In the genomic region with DNA sequence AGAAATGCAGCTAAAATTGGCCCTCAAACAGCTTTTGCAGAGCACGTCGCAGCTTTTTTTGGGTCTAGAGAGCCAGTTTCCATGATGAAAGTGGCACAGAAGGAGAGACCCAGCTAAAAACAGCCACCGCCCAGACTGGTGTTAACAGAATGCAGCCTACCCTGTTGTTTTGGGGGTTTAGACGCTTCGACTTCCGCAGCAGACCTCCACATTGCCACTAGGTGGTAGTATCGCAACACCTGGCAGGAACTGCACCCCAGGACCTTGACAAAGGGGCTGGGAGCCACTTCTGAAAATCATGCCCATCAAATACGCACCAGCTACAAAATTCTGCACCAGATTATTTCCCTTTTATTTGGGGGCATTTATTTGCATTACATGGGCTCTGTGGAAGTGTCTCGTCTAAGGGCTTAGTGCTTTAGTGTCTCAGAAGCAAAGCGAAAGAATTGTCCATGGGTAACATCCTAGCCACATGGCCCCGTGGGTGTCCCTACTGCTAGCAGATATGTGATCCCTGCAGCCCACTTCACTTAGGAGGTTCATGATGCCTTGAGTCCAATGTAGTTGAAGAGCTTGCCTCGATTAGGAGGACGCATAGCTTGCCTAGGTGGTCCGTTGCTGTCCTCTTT, we compare ENCODE assay signal across 8 cellular contexts.
DNase-seq lines count a peak whose midpoint lies in the region; ATAC-seq and TF ChIP-seq lines count a peak whose summit lies in the region.

No MANE protein-coding gene starts in this region.

- H3K4me1 ChIP-seq in SK-N-SH (ENCODE audit: control insufficient read depth in 1 of 2, insufficient read depth in 2 of 2, low read depth in 1 of 2, low read length in 1 of 2): peaks cover 0 to 13% of the 10 kb centered on the region in 2 experiments; a peak in 1 of 4 replicates

- no peak overlapping the region for H3K9ac ChIP-seq in SK-N-SH

- DNase-seq in SK-N-SH (peak; percentile 63), SW480 (ENCODE audit: low spot score) (peak; percentile 21), fibroblast of peridontal ligament (ENCODE audit: extremely low read depth) (peak; percentile 2), nucleus accumbens (lab: John Stamatoyannopoulos, UW) (peak in 46 of 56 donors; percentile 1 to 72 (median 18)), HPDE6-E6E7 (ENCODE audit: extremely low spot score) (no peak)

- TF ChIP-seq RAD21 in SK-N-SH (IDR thresholded peaks at IDR 0.05; ENCODE audit: low read length): peak; percentile 78

- TF ChIP-seq EP300 in SK-N-SH (IDR thresholded peaks at IDR 0.05; ENCODE audit: borderline replicate concordance in 1 of 2, low read depth in 1 of 2, low read length in 1 of 2): no peak

- no peaks in the 10 kb centered on the region for H3K27me3 ChIP-seq in SK-N-SH (ENCODE audit: insufficient read depth)

- no peaks in the 10 kb centered on the region for H4K20me1 ChIP-seq in SK-N-SH (ENCODE audit: insufficient read depth)

- POLR2A ChIA-PET in SK-N-SH (lab: Yijun Ruan, JAX): no interaction called here

- peak; percentile 44 for TF ChIP-seq CTCF in SK-N-SH (IDR thresholded peaks at IDR 0.05)

- H3K27ac ChIP-seq in SK-N-SH (ENCODE audit: low read depth in 2 of 2, low read length in 1 of 2): no peak overlapping the region

- H3K36me3 ChIP-seq in SK-N-SH (replicated peaks in 1 of 2; ENCODE audit: control insufficient read depth in 1 of 2, insufficient read depth in 2 of 2, low read length in 1 of 2): no peaks in the 10 kb centered on the region

- no peak overlapping the region for H3K4me2 ChIP-seq in SK-N-SH

- no peak overlapping the region for H2AFZ ChIP-seq in SK-N-SH (ENCODE audit: low read depth)

- no peaks in the 10 kb centered on the region for H3K9me3 ChIP-seq in SK-N-SH

- H3F3A ChIP-seq in SK-N-SH (replicated peaks; ENCODE audit: insufficient read depth): no peaks in the 10 kb centered on the region

- WGBS in SK-N-SH (ENCODE audit: low lambda C conversion rate): 49% methylated on average over 14 of the region's 14 CpGs

- no peaks in the 10 kb centered on the region for H3K9me2 ChIP-seq in SK-N-SH

- CTCF ChIA-PET in SK-N-SH (lab: Yijun Ruan, JAX): interaction anchor here (0.6 to 3.4 kb wide), 30 partner anchors 10 to 1251 kb away, joined by 3 to 20 read pairs (median 4); a partner anchor contains a TSS

- peak overlapping the region in 1 of 2 experiments; percentile 47; a peak in 1 of 4 replicates for H3K4me3 ChIP-seq in SK-N-SH (ENCODE audit: low read depth in 2 of 2, low read length in 1 of 2)

- no peaks in the 10 kb centered on the region for H3K79me2 ChIP-seq in SK-N-SH (ENCODE audit: insufficient read depth)

- ATAC-seq in SK-N-SH treated with all-trans-retinoic acid at 6 μM for 48 hours (no peak), HG03354 (IDR thresholded peaks at IDR 0.05; ENCODE audit: poor library complexity, severe bottlenecking, unreplicated experiment) (peak; percentile 76), HG03342 (IDR thresholded peaks at IDR 0.05; ENCODE audit: unreplicated experiment) (no peak)

TF ChIP-seq in SK-N-SH, 30 proteins besides CTCF, POLR2A, EP300 and RAD21:
- peak; percentile 46 for TF ChIP-seq SMC3 (IDR thresholded peaks at IDR 0.05; ENCODE audit: low read depth, low read length)
- TF ChIP-seq RCOR1 (IDR thresholded peaks at IDR 0.05; ENCODE audit: low read length): no peak
- TF ChIP-seq NFIC (IDR thresholded peaks at IDR 0.05; ENCODE audit: borderline replicate concordance): no peak

TF ChIP-seq in SK-N-SH treated with all-trans-retinoic acid at 6 μM for 48 hours, 23 proteins besides CTCF, POLR2A, EP300 and RAD21:
- no peak for TF ChIP-seq CSDC2 (CRISPR knock-in tag; IDR thresholded peaks at IDR 0.05)
- no peak for TF ChIP-seq TOX (CRISPR knock-in tag; IDR thresholded peaks at IDR 0.05; ENCODE audit: borderline replicate concordance)
- no peak for TF ChIP-seq ZC3H10 (CRISPR knock-in tag; IDR thresholded peaks at IDR 0.05)
- TF ChIP-seq, protein P1, sequence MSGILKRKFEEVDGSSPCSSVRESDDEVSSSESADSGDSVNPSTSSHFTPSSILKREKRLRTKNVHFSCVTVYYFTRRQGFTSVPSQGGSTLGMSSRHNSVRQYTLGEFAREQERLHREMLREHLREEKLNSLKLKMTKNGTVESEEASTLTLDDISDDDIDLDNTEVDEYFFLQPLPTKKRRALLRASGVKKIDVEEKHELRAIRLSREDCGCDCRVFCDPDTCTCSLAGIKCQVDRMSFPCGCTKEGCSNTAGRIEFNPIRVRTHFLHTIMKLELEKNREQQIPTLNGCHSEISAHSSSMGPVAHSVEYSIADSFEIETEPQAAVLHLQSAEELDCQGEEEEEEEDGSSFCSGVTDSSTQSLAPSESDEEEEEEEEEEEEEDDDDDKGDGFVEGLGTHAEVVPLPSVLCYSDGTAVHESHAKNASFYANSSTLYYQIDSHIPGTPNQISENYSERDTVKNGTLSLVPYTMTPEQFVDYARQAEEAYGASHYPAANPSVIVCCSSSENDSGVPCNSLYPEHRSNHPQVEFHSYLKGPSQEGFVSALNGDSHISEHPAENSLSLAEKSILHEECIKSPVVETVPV (CRISPR knock-in tag; IDR thresholded peaks at IDR 0.05): no peak
- no peak for TF ChIP-seq ZNF565 (CRISPR knock-in tag; conservative IDR thresholded peaks at IDR 0.05; ENCODE audit: low read depth)
- no peak for TF ChIP-seq RARB (CRISPR knock-in tag; IDR thresholded peaks at IDR 0.05)
- no peak for TF ChIP-seq ZNF70 (CRISPR knock-in tag; IDR thresholded peaks at IDR 0.05)
- TF ChIP-seq ZFP3 (CRISPR knock-in tag; IDR thresholded peaks at IDR 0.05): no peak
- TF ChIP-seq, protein P2, sequence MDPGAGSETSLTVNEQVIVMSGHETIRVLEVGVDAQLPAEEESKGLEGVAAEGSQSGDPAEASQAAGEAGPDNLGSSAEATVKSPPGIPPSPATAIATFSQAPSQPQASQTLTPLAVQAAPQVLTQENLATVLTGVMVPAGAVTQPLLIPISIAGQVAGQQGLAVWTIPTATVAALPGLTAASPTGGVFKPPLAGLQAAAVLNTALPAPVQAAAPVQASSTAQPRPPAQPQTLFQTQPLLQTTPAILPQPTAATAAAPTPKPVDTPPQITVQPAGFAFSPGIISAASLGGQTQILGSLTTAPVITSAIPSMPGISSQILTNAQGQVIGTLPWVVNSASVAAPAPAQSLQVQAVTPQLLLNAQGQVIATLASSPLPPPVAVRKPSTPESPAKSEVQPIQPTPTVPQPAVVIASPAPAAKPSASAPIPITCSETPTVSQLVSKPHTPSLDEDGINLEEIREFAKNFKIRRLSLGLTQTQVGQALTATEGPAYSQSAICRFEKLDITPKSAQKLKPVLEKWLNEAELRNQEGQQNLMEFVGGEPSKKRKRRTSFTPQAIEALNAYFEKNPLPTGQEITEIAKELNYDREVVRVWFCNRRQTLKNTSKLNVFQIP (CRISPR knock-in tag; IDR thresholded peaks at IDR 0.05; ENCODE audit: borderline replicate concordance, low read depth): no peak
